Comparison of ENCODE assay signal across 8 cellular contexts in genomic region chr17:1485748-1486376, GRCh38. TPM values are rescaled to one million over a fixed set of nuclear protein-coding genes. Genes with fewer than 3 reads are reported as not detected.
DNase-seq lines count a peak whose midpoint lies in the region; ATAC-seq and TF ChIP-seq lines count a peak whose summit lies in the region.

No MANE protein-coding gene starts in this region.

- peak overlapping the region; percentile 95 for H3K27ac ChIP-seq in SU-DHL-6 (ENCODE audit: low read depth, low read length)

- DNase-seq in Caki2 (ENCODE audit: low read depth) (peak; percentile 50), HFFc6 (peak; percentile 59), amniotic stem cell (lab: John Stamatoyannopoulos, UW) (peak; percentile 14), hepatic stellate cell (ENCODE audit: low spot score) (peak; percentile 83), DMS153 (lab: John Stamatoyannopoulos, UW) (no peak)

- peak overlapping the region; percentile 78 for H3K4me2 ChIP-seq in SU-DHL-6 (ENCODE audit: low read depth, low read length, poor library complexity, severe bottlenecking)
- H3K4me2 ChIP-seq in skeletal muscle satellite cell (ENCODE audit: low read length) = peak overlapping the region; percentile 98

- H3K27me3 ChIP-seq in SU-DHL-6 (ENCODE audit: low read length) = no peaks in the 10 kb centered on the region
- H3K27me3 ChIP-seq in skeletal muscle satellite cell (ENCODE audit: control insufficient read depth, insufficient read depth, low read length) = no peaks in the 10 kb centered on the region

- H3K9me2 ChIP-seq in SU-DHL-6 (replicated peaks; ENCODE audit: insufficient read depth, low read length) = no peaks in the 10 kb centered on the region

- no peaks in the 10 kb centered on the region; the same call in none of the 2 replicates for H3K27me3 Mint-ChIP-seq in HFFc6 (ENCODE audit: insufficient read depth)

- peak overlapping the region; percentile 73 for H2AFZ ChIP-seq in SU-DHL-6 (ENCODE audit: low read depth, low read length, severe bottlenecking)

- H3K36me3 ChIP-seq in SU-DHL-6 (ENCODE audit: low read length) = no peaks in the 10 kb centered on the region
- peaks cover 27% of the 10 kb centered on the region for H3K36me3 ChIP-seq in skeletal muscle satellite cell (ENCODE audit: insufficient read depth, low read length)

- H3K9ac ChIP-seq in SU-DHL-6 (ENCODE audit: low read length) = peak overlapping the region; percentile 72
- H3K9ac ChIP-seq in skeletal muscle satellite cell (ENCODE audit: low read depth, low read length) = peak overlapping the region; percentile 89

- in situ Hi-C loops in Caki2 (cut with HindIII; ENCODE audit: low pct_unique_long_range_greater_than_20kb, low sequenced_read_pairs) = no loop called here

- H3K4me3 Mint-ChIP-seq in HFFc6 = peak overlapping the region; percentile 79

- H3K4me1 Mint-ChIP-seq in HFFc6 (ENCODE audit: low read depth) = peaks cover 50% of the 10 kb centered on the region

- peaks cover 17% of the 10 kb centered on the region for H3K36me3 Mint-ChIP-seq in HFFc6 (ENCODE audit: low read depth)

- no peak for ATAC-seq in GM21447 (IDR thresholded peaks at IDR 0.05; ENCODE audit: unreplicated experiment)

- H4K20me1 ChIP-seq in SU-DHL-6 (ENCODE audit: low read depth, low read length) = no peaks in the 10 kb centered on the region

- peaks cover 39% of the 10 kb centered on the region for H3F3A ChIP-seq in SU-DHL-6 (ENCODE audit: insufficient read depth)

- H3K79me2 ChIP-seq in SU-DHL-6 (ENCODE audit: insufficient read depth, low read length) = no peaks in the 10 kb centered on the region

- TF ChIP-seq CTCF in HFFc6 (IDR thresholded peaks at IDR 0.05) = no peak
- no peak for TF ChIP-seq CTCF in SU-DHL-6 (IDR thresholded peaks at IDR 0.05; ENCODE audit: insufficient read depth, low read length, poor library complexity, severe bottlenecking)

- H3K4me1 ChIP-seq in skeletal muscle satellite cell (ENCODE audit: control insufficient read depth, insufficient read depth, low read length) = peaks cover 63% of the 10 kb centered on the region

- peak overlapping the region; percentile 94 for H3K27ac Mint-ChIP-seq in HFFc6

- no peaks in the 10 kb centered on the region for H3K9me3 Mint-ChIP-seq in HFFc6

- H3K9me3 ChIP-seq in SU-DHL-6 (ENCODE audit: insufficient read depth, low read length) (no peaks in the 10 kb centered on the region), skeletal muscle satellite cell (replicated peaks; ENCODE audit: low read length) (no peaks in the 10 kb centered on the region)

- H3K4me3 ChIP-seq in SU-DHL-6 (ENCODE audit: insufficient read depth, low read length, poor library complexity, severe bottlenecking) (peak overlapping the region; percentile 69), skeletal muscle satellite cell (ENCODE audit: low read length) (peak overlapping the region; percentile 83)

RNA-seq across cellular contexts. Expression of gene MYO1C, which starts 6.6 kb away (rescaled TPM):
- total RNA-seq in Caki2 (2014; rRNA removed; shearing (Covaris generic); ENCODE audit: low replicate concordance) = 63.8 and 85.8 TPM in 2 replicates
- 100 to 1,000 TPM; 310 to 400 (median 328) TPM for total RNA-seq in HFFc6 (2021; fragmentation: NEBNext Ultra II Directional; extraction: Animal tissue kit (Norgen Biotek cat#: 25700))
- 99.4 and 114 TPM in 2 replicates for total RNA-seq in skeletal muscle satellite cell (2012; rRNA removed)

RNA-seq across cellular contexts. Expression of gene CRK, which starts 29.8 kb away (rescaled TPM):
- total RNA-seq in Caki2 (2014; rRNA removed; shearing (Covaris generic); ENCODE audit: low replicate concordance) = 25.4 and 35.3 TPM in 2 replicates
- 10 to 100 TPM; 71.1 to 83.1 (median 77.5) TPM for total RNA-seq in HFFc6 (2021; fragmentation: NEBNext Ultra II Directional; extraction: Animal tissue kit (Norgen Biotek cat#: 25700))
- 83.4 and 85.0 TPM in 2 replicates for total RNA-seq in skeletal muscle satellite cell (2012; rRNA removed)

RNA-seq across cellular contexts. Expression of gene INPP5K, which starts 30.6 kb away (rescaled TPM):
- 24.8 and 33.3 TPM in 2 replicates for total RNA-seq in Caki2 (2014; rRNA removed; shearing (Covaris generic); ENCODE audit: low replicate concordance)
- 10 to 100 TPM; 18.2 to 23.5 (median 20.3) TPM for total RNA-seq in HFFc6 (2021; fragmentation: NEBNext Ultra II Directional; extraction: Animal tissue kit (Norgen Biotek cat#: 25700))
- 14.2 and 15.7 TPM in 2 replicates for total RNA-seq in skeletal muscle satellite cell (2012; rRNA removed)
